21 cellular contexts compared by ENCODE assay signal in genomic region chr12:121701667-121702277, GRCh38. TPM values are rescaled to one million over a fixed set of nuclear protein-coding genes. Genes with fewer than 3 reads are reported as not detected.
DNase-seq lines count a peak whose midpoint lies in the region; ATAC-seq, FAIRE-seq and TF ChIP-seq lines count a peak whose summit lies in the region.
"Had no signal": no experiment of that assay in that cellular context is flagged by ENCODE, and none has a peak within 500 bp of the region (broad histone marks: within the 10 kb centered on the region; RNA-seq: fewer than 3 reads in every experiment).

No MANE protein-coding gene starts in this region.

- no peak for TF ChIP-seq EP300 in gastroesophageal sphincter (IDR thresholded peaks at IDR 0.05)
- peak in 1 of 4 donors; percentile 81 for TF ChIP-seq EP300 in upper lobe of left lung (IDR thresholded peaks at IDR 0.05)

- ATAC-seq in Panc1 (peak; percentile 22; the same call in 1 of the 2 replicates), gastroesophageal sphincter (peak; percentile 79), upper lobe of left lung (ENCODE audit: low FRiP score in 2 of 2) (peak; percentile 40 to 88), GM18502 (IDR thresholded peaks at IDR 0.05; ENCODE audit: poor library complexity, unreplicated experiment) (no peak)
- ATAC-seq: Right ventricle myocardium inferior had no signal

- TF ChIP-seq POLR2A in gastroesophageal sphincter (IDR thresholded peaks at IDR 0.05) (no peak), upper lobe of left lung (IDR thresholded peaks at IDR 0.05) (no peak), H54 (IDR thresholded peaks at IDR 0.05; ENCODE audit: low read depth, low read length) (no peak)

- DNase-seq in Panc1 (ENCODE audit: low read depth, low spot score) (no peak), upper lobe of left lung (peak in 1 of 2 donors; percentile 31), DMS53 (lab: John Stamatoyannopoulos, UW) (no peak), H54 (ENCODE audit: insufficient read length, low spot score) (no peak)
- DNase-seq: ACHN, AML-193, DMS79 treated with DMSO at 0.1 percent for 48 hours, H9, KBM-7, NCI-H1105 treated with DMSO at 0.1 percent for 48 hours, NCI-H1694, NCI-H2081 treated with DMSO at 0.1 percent for 48 hours, NCI-H446 treated with DMSO at 0.1 percent for 48 hours, Peyer's patch had no signal

- CTCF ChIA-PET in Panc1 (lab: Charles Lee): interaction anchor here (0.6 kb wide), 2 partner anchors 73 to 149 kb away, joined by 4 to 6 read pairs; no protein-coding TSS in a partner anchor

- H3K36me3 ChIP-seq in Panc1 (ENCODE audit: control insufficient read depth, insufficient read depth, low read length) (no peaks in the 10 kb centered on the region), gastroesophageal sphincter (no peaks in the 10 kb centered on the region), parathyroid adenoma (ENCODE audit: control insufficient read depth, insufficient read depth, low read length) (no peaks in the 10 kb centered on the region), upper lobe of left lung (no peaks in the 10 kb centered on the region)
- H3K36me3 ChIP-seq: Peyer's patch had no signal

- POLR2A ChIA-PET in Panc1 (lab: Charles Lee): interaction anchor here (0.7 kb wide), 1 partner anchor 74 kb away, joined by 4 read pairs; no protein-coding TSS in a partner anchor

- no peaks in the 10 kb centered on the region for H3K9me3 ChIP-seq in Panc1 (ENCODE audit: control insufficient read depth, insufficient read depth, low read depth, low read length)
- no peaks in the 10 kb centered on the region for H3K9me3 ChIP-seq in gastroesophageal sphincter
- H3K9me3 ChIP-seq in parathyroid adenoma (ENCODE audit: control insufficient read depth, low read length): no peaks in the 10 kb centered on the region
- no peaks in the 10 kb centered on the region for H3K9me3 ChIP-seq in upper lobe of left lung
- H3K9me3 ChIP-seq: Peyer's patch had no signal

- H3K27me3 ChIP-seq in Panc1 (ENCODE audit: control insufficient read depth, insufficient read depth, low read length) (no peaks in the 10 kb centered on the region), gastroesophageal sphincter (no peaks in the 10 kb centered on the region), parathyroid adenoma (ENCODE audit: control insufficient read depth, insufficient read depth, low read length) (no peaks in the 10 kb centered on the region), upper lobe of left lung (no peaks in the 10 kb centered on the region)
- H3K27me3 ChIP-seq: Peyer's patch had no signal

- intact Hi-C loops in Panc1 (cut with micrococcal nuclease; ENCODE audit: unreplicated experiment): no loop called here

- no TSS peak for BruUV-seq in Panc1 (replicated peaks; lab: Mats Ljungman, UMichigan)

- FAIRE-seq in H54 (lab: Jason Lieb, UNC): no peak
- FAIRE-seq: D721Med had no signal

- in situ Hi-C loops in Panc1 (cut with HindIII; ENCODE audit: low pct_unique_long_range_greater_than_20kb, low sequenced_read_pairs): no loop called here

- H3K4me2 ChIP-seq in parathyroid adenoma (ENCODE audit: low read length): peak overlapping the region; percentile 61

- H2AFZ ChIP-seq in parathyroid adenoma: no peak overlapping the region

- H3K4me3 ChIP-seq in Panc1 (ENCODE audit: low read depth in 2 of 2, low read length in 2 of 2) (no peak overlapping the region), gastroesophageal sphincter (no peak overlapping the region), parathyroid adenoma (ENCODE audit: low read depth, low read length) (no peak overlapping the region), upper lobe of left lung (no peak overlapping the region)
- H3K4me3 ChIP-seq: Peyer's patch had no signal

- no peak overlapping the region for H3K9ac ChIP-seq in parathyroid adenoma

- H3K79me2 ChIP-seq in parathyroid adenoma: no peaks in the 10 kb centered on the region

- H3K4me1 ChIP-seq in Panc1 (ENCODE audit: control insufficient read depth, insufficient read depth, low read length) (no peaks in the 10 kb centered on the region), gastroesophageal sphincter (peaks cover 3 to 31% (median 4%) of the 10 kb centered on the region in 3 donors), parathyroid adenoma (no peaks in the 10 kb centered on the region), upper lobe of left lung (peaks cover 0 to 20% (median 3%) of the 10 kb centered on the region in 4 donors)
- H3K4me1 ChIP-seq: Peyer's patch had no signal

- 61 to 80% methylated on average over 1 to 3 of the region's 3 CpGs for WGBS in gastroesophageal sphincter (ENCODE audit: low coverage in 1 of 2), 2 donors
- 72 to 73% methylated on average over 3 of the region's 3 CpGs for WGBS in upper lobe of left lung, 2 donors

- H3K27ac ChIP-seq in Panc1 (ENCODE audit: low read length) (no peak overlapping the region), gastroesophageal sphincter (peak overlapping the region in 3 of 4 donors; percentile 61 to 72 (median 62)), parathyroid adenoma (peak overlapping the region; percentile 15), upper lobe of left lung (peak overlapping the region; percentile 64 to 83 (median 74))
- H3K27ac ChIP-seq: C4-2B, Peyer's patch had no signal

- TF ChIP-seq CTCF in Panc1 (IDR thresholded peaks at IDR 0.05): no peak
- TF ChIP-seq CTCF in gastroesophageal sphincter (IDR thresholded peaks at IDR 0.05): no peak
- TF ChIP-seq CTCF in parathyroid adenoma (IDR thresholded peaks at IDR 0.05): no peak
- TF ChIP-seq CTCF in upper lobe of left lung (IDR thresholded peaks at IDR 0.05): peak in 2 of 6 experiments; percentile 5 to 11

RNA-seq across cellular contexts. Expression of gene TMEM120B, which starts 10.8 kb away (rescaled TPM):
- total RNA-seq in Panc1 (2021; ENCODE audit: unreplicated experiment) (22.3 TPM), gastroesophageal sphincter (10 to 100 TPM in 2 of 4 donors, 1 to 10 TPM in 2; 4.2 to 14.3 (median 9.9) TPM), upper lobe of left lung (10 to 100 TPM in 5 of 6 donors, 1 to 10 TPM in 1; 8.9 to 23.0 (median 14.2) TPM)
- polyA plus RNA-seq in Panc1 (2012; ENCODE audit: insufficient read length): 15.1 TPM

RNA-seq across cellular contexts. Expression of gene MORN3, which starts 32.3 kb away (rescaled TPM):
- total RNA-seq in Panc1 (2021; ENCODE audit: unreplicated experiment) (0.72 TPM), gastroesophageal sphincter (under 1 TPM in 1 of 4 donors, not detected in 3; 0.23 TPM), upper lobe of left lung (1 to 10 TPM in 5 of 6 donors, under 1 TPM in 1; 0.69 to 5.6 (median 1.2) TPM)
- 1.7 TPM for polyA plus RNA-seq in Panc1 (2012; ENCODE audit: insufficient read length)
- total RNA-seq: Peyer's patch, SK-MEL-5 had no signal
